8 cellular contexts compared by ENCODE assay signal in the genomic region with DNA sequence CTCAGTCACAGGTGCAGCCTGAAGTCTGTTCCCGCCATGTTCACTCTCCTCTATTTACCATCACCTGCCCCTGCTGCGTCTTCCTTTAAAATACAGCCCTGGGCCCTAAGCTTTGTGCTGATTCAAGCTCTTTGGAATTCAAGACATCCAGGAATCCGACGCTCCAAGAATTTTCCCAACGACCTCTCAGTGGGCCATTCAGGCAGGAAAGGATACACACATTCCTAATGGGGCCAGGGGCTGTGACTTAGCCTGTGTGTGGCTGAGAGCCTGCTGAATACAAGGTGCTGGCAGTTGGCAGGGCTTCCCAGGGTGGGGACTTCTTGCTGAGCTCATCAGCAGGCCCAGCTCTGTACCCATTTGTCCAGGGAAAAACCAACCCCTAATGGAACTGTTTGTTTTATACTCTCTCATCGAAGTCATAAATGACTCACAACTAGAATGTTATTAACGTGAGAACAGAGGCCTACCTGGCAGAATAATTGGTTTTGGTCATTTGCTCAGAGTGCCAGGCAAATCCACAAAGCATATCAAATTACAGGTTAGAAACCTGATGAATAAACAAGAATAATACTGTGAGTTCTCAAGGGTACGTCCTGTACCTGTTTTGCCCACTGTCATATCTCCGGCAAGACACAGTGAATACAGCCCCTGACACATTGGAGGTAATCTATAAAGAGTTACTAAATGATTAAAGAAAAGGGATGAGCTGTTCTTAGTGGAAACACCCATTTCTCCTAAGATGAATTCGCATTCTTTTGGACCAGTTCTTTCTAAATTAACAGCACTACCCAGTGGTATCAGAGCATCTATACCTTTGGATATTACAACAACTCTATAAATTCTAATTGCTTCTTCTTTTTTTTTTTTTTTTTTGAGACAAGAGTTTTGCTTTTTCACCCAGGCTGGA. TPM values are rescaled to one million over a fixed set of nuclear protein-coding genes. Genes with fewer than 3 reads are reported as not detected.
A peak's percentile ranks its signal among the peaks of the same experiment; 100 is the strongest.
DNase-seq lines count a peak whose midpoint lies in the region; ATAC-seq and TF ChIP-seq lines count a peak whose summit lies in the region.

No MANE protein-coding gene starts in this region.

- TF ChIP-seq POLR2A in transverse colon (IDR thresholded peaks at IDR 0.05), result no peak

- no peak overlapping the region for H3K9ac ChIP-seq in Karpas-422 (ENCODE audit: low read length)

- H3K4me2 ChIP-seq in Karpas-422 (ENCODE audit: low read depth, low read length, poor library complexity, severe bottlenecking), result no peak overlapping the region

- TF ChIP-seq EP300 in transverse colon (IDR thresholded peaks at IDR 0.05; ENCODE audit: low read depth), result no peak

- peaks cover 6% of the 10 kb centered on the region; the same call in 1 of the 2 replicates for H3K79me2 ChIP-seq in Karpas-422 (ENCODE audit: low read length)

- no peaks in the 10 kb centered on the region for H3K9me2 ChIP-seq in Karpas-422 (replicated peaks; ENCODE audit: insufficient read depth, low read length)

- no peaks in the 10 kb centered on the region for H3K9me3 ChIP-seq in transverse colon
- no peaks in the 10 kb centered on the region for H3K9me3 ChIP-seq in Karpas-422 (ENCODE audit: low read length)

- intact Hi-C loops in transverse colon (cut with DNase I; ENCODE audit: low total_unique reads), result no loop called here

- H2AFZ ChIP-seq in Karpas-422 (ENCODE audit: low read length), result no peak overlapping the region

- ATAC-seq in activated naive CD8-positive, alpha-beta T cell treated with anti-CD3 and anti-CD28 coated beads, Interleukin-2, amount 10 ng/mL, durations not matched to agents 7 days and 5 days (ENCODE audit: low read depth), result no peak

- POLR2A ChIA-PET in activated naive CD8-positive, alpha-beta T cell treated with anti-CD3 and anti-CD28 coated beads, Interleukin-2, amount 10 ng/mL, durations not matched to agents 7 days and 5 days (lab: Charles Lee), result interaction anchor here (2.9 to 6.2 kb wide), 3 partner anchors 11 to 19 kb away, joined by 10 to 49 read pairs (median 12); no protein-coding TSS in a partner anchor

- no peaks in the 10 kb centered on the region for H3K9me3 Mint-ChIP-seq in activated naive CD8-positive, alpha-beta T cell treated with anti-CD3 and anti-CD28 coated beads, Interleukin-2, amount 10 ng/mL, durations not matched to agents 7 days and 5 days

- no peaks in the 10 kb centered on the region for H3K27me3 ChIP-seq in transverse colon
- H3K27me3 ChIP-seq in Karpas-422 (ENCODE audit: low read length), result no peaks in the 10 kb centered on the region

- TF ChIP-seq CTCF in LNCaP clone FGC (IDR thresholded peaks at IDR 0.05; ENCODE audit: control insufficient read depth, extremely low read depth, insufficient read depth) (no peak), transverse colon (IDR thresholded peaks at IDR 0.05) (no peak)

- in situ Hi-C loops in transverse colon (cut with MboI; ENCODE audit: low pct_ligation_motif_present in 1 of 4, low pct_unique_long_range_greater_than_20kb in 1 of 4, low sequenced_read_pairs in 3 of 4), result no loop called here

- peaks cover 7 to 27% (median 17%) of the 10 kb centered on the region in 4 donors for H3K4me1 ChIP-seq in transverse colon
- peaks cover 4% of the 10 kb centered on the region; the same call in 1 of the 2 replicates for H3K4me1 ChIP-seq in Karpas-422 (ENCODE audit: low read length)

- WGBS in transverse colon (ENCODE audit: low coverage in 1 of 2), 2 donors, result 44 to 60% methylated on average over 5 to 10 of the region's 10 CpGs

- H3K27ac Mint-ChIP-seq in activated naive CD8-positive, alpha-beta T cell treated with anti-CD3 and anti-CD28 coated beads, Interleukin-2, amount 10 ng/mL, durations not matched to agents 7 days and 5 days, result no peak overlapping the region

- H3K27me3 Mint-ChIP-seq in activated naive CD8-positive, alpha-beta T cell treated with anti-CD3 and anti-CD28 coated beads, Interleukin-2, amount 10 ng/mL, durations not matched to agents 7 days and 5 days, result no peaks in the 10 kb centered on the region

- DNase-seq in DMS153 (lab: John Stamatoyannopoulos, UW) (peak; percentile 94), LNCaP clone FGC (ENCODE audit: low read depth) (peak; percentile 97), iris pigment epithelial cell (ENCODE audit: low read depth) (peak; percentile 82), transverse colon (peak; percentile 55), Karpas-422 (no peak), NOMO-1 treated with dmso at 0.1 percent for 144 hours (lab: John Stamatoyannopoulos, UW; ENCODE audit: unreplicated experiment) (no peak), NK-92 (lab: John Stamatoyannopoulos, UW; ENCODE audit: unreplicated experiment) (no peak)
- DNase-seq in activated naive CD8-positive, alpha-beta T cell treated with anti-CD3 and anti-CD28 coated beads, Interleukin-2, amount 10 ng/mL, durations not matched to agents 7 days and 5 days, result peak; percentile 10

- no peaks in the 10 kb centered on the region for H4K20me1 ChIP-seq in Karpas-422 (ENCODE audit: insufficient read depth, low read depth, low read length)

- no peak overlapping the region for H3K4me3 Mint-ChIP-seq in activated naive CD8-positive, alpha-beta T cell treated with anti-CD3 and anti-CD28 coated beads, Interleukin-2, amount 10 ng/mL, durations not matched to agents 7 days and 5 days

- H3K27ac ChIP-seq in transverse colon (peak overlapping the region; percentile 40 to 62 (median 42)), Karpas-422 (ENCODE audit: low read length) (no peak overlapping the region)

- peaks cover 16% of the 10 kb centered on the region for H3K4me1 Mint-ChIP-seq in activated naive CD8-positive, alpha-beta T cell treated with anti-CD3 and anti-CD28 coated beads, Interleukin-2, amount 10 ng/mL, durations not matched to agents 7 days and 5 days

- H3K4me3 ChIP-seq in LNCaP clone FGC (ENCODE audit: low read depth, low read length) (no peak overlapping the region), transverse colon (no peak overlapping the region), Karpas-422 (ENCODE audit: low read length) (no peak overlapping the region)

- H3K36me3 ChIP-seq in transverse colon (no peaks in the 10 kb centered on the region), Karpas-422 (ENCODE audit: insufficient read depth, low read length) (peaks cover 9% of the 10 kb centered on the region; the same call in 1 of the 2 replicates)

- peaks cover 37% of the 10 kb centered on the region for H3K36me3 Mint-ChIP-seq in activated naive CD8-positive, alpha-beta T cell treated with anti-CD3 and anti-CD28 coated beads, Interleukin-2, amount 10 ng/mL, durations not matched to agents 7 days and 5 days

RNA-seq across cellular contexts. Expression of a gene that starts 12.6 kb away (rescaled TPM):
- 10 to 100 TPM; 79.3 to 81.0 TPM for total RNA-seq in activated naive CD8-positive, alpha-beta T cell treated with anti-CD3 and anti-CD28 coated beads, Interleukin-2, amount 10 ng/mL, durations not matched to agents 7 days and 5 days
- total RNA-seq in transverse colon, result 10 to 100 TPM; 41.5 to 97.3 (median 55.5) TPM
- 80.7 and 104 TPM in 2 replicates for total RNA-seq in Karpas-422 (2014; rRNA removed; shearing (Covaris generic); ENCODE audit: low replicate concordance)

RNA-seq across cellular contexts. Expression of a gene that starts 52.9 kb away (rescaled TPM):
- 1,000 to 10,000 TPM; 4,217 to 4,653 TPM for total RNA-seq in activated naive CD8-positive, alpha-beta T cell treated with anti-CD3 and anti-CD28 coated beads, Interleukin-2, amount 10 ng/mL, durations not matched to agents 7 days and 5 days
- 1,000 to 10,000 TPM; 1,619 to 4,787 (median 3,693) TPM for total RNA-seq in transverse colon
- total RNA-seq in Karpas-422 (2014; rRNA removed; shearing (Covaris generic); ENCODE audit: low replicate concordance), result 1,287 and 3,084 TPM in 2 replicates

Comparison
In these comparisons a context has a peak if more than half of its experiments do, and no peak if none do; other contexts are left out.
1. DNase-seq: peak in DMS153 (single experiment), LNCaP clone FGC (single experiment), activated naive CD8-positive, alpha-beta T cell treated with anti-CD3 and anti-CD28 coated beads, Interleukin-2, amount 10 ng/mL, durations not matched to agents 7 days and 5 days (single experiment), iris pigment epithelial cell (single experiment) and transverse colon (single experiment); none in Karpas-422 (single experiment), NOMO-1 treated with dmso at 0.1 percent for 144 hours (single experiment) and NK-92 (single experiment).